Comparison of ENCODE assay signal across 1 cellular context in genomic region chr9:112009656-112010055, GRCh38.
A peak's percentile ranks its signal among the peaks of the same experiment; 100 is the strongest.
TF ChIP-seq lines count a peak whose summit lies in the region.

No MANE protein-coding gene starts in this region.

TF ChIP-seq in IMR-90, 13 proteins besides CTCF, POLR2A, EP300 and RAD21:
- TF ChIP-seq ELK1 (IDR thresholded peaks at IDR 0.05; ENCODE audit: borderline replicate concordance, low read depth, low read length) (no peak), RFX5 (IDR thresholded peaks at IDR 0.05; ENCODE audit: low read depth, low read length) (no peak), CEBPB (IDR thresholded peaks at IDR 0.05; ENCODE audit: low read depth, low read length) (0 out of 2 replicates have a peak, but pooled peaks have one; percentile 7)
